ENCODE assay signal across 8 cellular contexts in genomic region chr6:49462927-49463611, GRCh38. TPM values are rescaled to one million over a fixed set of nuclear protein-coding genes. Genes with fewer than 3 reads are reported as not detected.
DNase-seq lines count a peak whose midpoint lies in the region; ATAC-seq lines count a peak whose summit lies in the region.

TSS of gene CENPQ (plus strand) at chr6:49463370. CDS start at chr6:49470177, 6,807 bp downstream.
TSS of gene MMUT (minus strand) at chr6:49463253. CDS start at chr6:49459466, 3,787 bp downstream.

- H3K4me3 ChIP-seq in BLaER1 treated with 17β-estradiol and CSF1 and Interleukin-3, amounts not matched to agents 10 nM and 100 nM, result peak within 1 kb of the TSS; percentile 66 to 96 (median 86)

- no peaks in the 10 kb centered on the region for H3K27me3 ChIP-seq in BLaER1 treated with 17β-estradiol and CSF1 and Interleukin-3, amounts not matched to agents 10 nM and 100 nM

- H3K27ac ChIP-seq in BLaER1 treated with 17β-estradiol and CSF1 and Interleukin-3, amounts not matched to agents 10 nM and 100 nM, result peak within 1 kb of the TSS; percentile 68 to 92 (median 84)

- H4K20me1 ChIP-seq in BLaER1 treated with 17β-estradiol and CSF1 and Interleukin-3, amounts not matched to agents 10 nM and 100 nM, result peaks cover 0 to 3% (median 0%) of the 10 kb centered on the region in 11 experiments; a peak in 2 of 22 replicates

- peaks cover 0 to 17% (median 7%) of the 10 kb centered on the region in 11 experiments; a peak in 14 of 22 replicates for H3K36me3 ChIP-seq in BLaER1 treated with 17β-estradiol and CSF1 and Interleukin-3, amounts not matched to agents 10 nM and 100 nM

- peak; percentile 99 for DNase-seq in NCI-H748 (lab: John Stamatoyannopoulos, UW; ENCODE audit: unreplicated experiment)
- DNase-seq in activated CD4-positive, alpha-beta T cell treated with anti-CD3 and anti-CD28 coated beads, Interleukin-2, amount 50 U/mL, for 1 hour, result peak; percentile 88
- DNase-seq in dedifferentiated amniotic fluid mesenchymal stem cell (ENCODE audit: extremely low spot score), result peak; percentile 97
- DNase-seq in left lobe of liver (ENCODE audit: low spot score), result peak; percentile 96
- DNase-seq in stimulated activated CD4-positive, alpha-beta T cell treated with anti-CD3 and anti-CD28 coated beads, Interleukin-2, amount 100 ng/mL, for 4 hours (ENCODE audit: low read depth), result peak; percentile 87

- H3K4me2 ChIP-seq in BLaER1 treated with 17β-estradiol and CSF1 and Interleukin-3, amounts not matched to agents 10 nM and 100 nM, result peak within 1 kb of the TSS; percentile 80 to 97 (median 93)

- H3K9me3 ChIP-seq in BLaER1 treated with 17β-estradiol and CSF1 and Interleukin-3, amounts not matched to agents 10 nM and 100 nM (replicated peaks in 1 of 11), result no peaks in the 10 kb centered on the region

- peak; percentile 96 for ATAC-seq in GM19351 (IDR thresholded peaks at IDR 0.05; ENCODE audit: unreplicated experiment)
- peak; percentile 99 for ATAC-seq in HG03521 (IDR thresholded peaks at IDR 0.05; ENCODE audit: unreplicated experiment)
- peak; percentile 98 for ATAC-seq in left lobe of liver

- H3K9ac ChIP-seq in BLaER1 treated with 17β-estradiol and CSF1 and Interleukin-3, amounts not matched to agents 10 nM and 100 nM, result peak within 1 kb of the TSS; percentile 81 to 92 (median 87)

- H3K4me1 ChIP-seq in BLaER1 treated with 17β-estradiol and CSF1 and Interleukin-3, amounts not matched to agents 10 nM and 100 nM, result peaks cover 37 to 55% (median 42%) of the 10 kb centered on the region in 10 experiments

RNA-seq across cellular contexts. Expression of gene CENPQ, which starts in this region (rescaled TPM):
- total RNA-seq in left lobe of liver, result 0.98 TPM

RNA-seq across cellular contexts. Expression of gene MMUT, which starts in this region (rescaled TPM):
- 64.0 TPM for total RNA-seq in left lobe of liver

Comparison
In these comparisons a context has a peak if more than half of its experiments do, and no peak if none do; other contexts are left out.
1. Peak in every context shown above with its lines: DNase-seq, ATAC-seq, H3K4me3 ChIP-seq and H3K27ac ChIP-seq.